Comparison of ENCODE assay signal across 2 cellular contexts in the genomic region with DNA sequence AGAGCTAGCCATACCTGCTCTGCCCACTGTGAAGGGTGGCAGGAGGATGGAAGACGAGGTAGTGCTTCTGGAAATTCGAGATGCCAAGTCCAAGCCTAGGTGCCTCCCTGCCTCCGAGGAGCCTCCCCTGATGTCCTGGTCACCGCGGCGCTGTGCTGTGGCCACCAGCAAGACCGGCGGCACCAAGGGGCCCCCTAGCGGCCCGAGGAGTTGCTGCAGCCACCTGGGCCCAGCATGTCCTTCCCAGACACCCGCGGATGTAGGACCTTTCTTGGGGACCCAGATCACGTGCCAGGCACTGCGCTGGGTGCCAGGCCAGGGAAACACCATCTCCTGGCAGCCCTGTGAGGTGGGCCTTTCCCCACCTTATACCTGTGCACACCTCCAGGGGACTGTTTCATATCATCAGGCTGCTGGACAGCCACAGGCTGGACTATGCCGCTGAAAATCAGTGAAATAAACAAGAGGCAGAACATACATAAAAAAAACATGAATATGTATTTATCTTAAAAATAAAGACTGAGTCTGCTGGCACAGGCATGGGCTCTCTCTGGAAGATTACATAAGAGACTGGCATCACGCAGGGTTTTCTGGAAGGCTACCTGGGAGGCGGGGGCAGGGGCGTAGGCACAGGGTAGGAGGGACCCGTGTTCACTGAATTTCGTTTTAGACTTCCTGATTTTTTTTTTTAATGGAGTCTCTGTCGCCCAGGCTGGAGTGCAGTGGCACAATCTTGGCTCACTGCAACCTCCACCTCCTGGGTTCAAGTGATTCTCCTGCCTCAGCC.
A peak's percentile ranks its signal among the peaks of the same experiment; 100 is the strongest.
TF ChIP-seq lines count a peak whose summit lies in the region.

No MANE protein-coding gene starts in this region.

TF ChIP-seq in HEK293, 187 proteins besides CTCF, POLR2A, EP300 and RAD21 (continues in another document):
- no peak for TF ChIP-seq ZNF404 (tag by site-specific recombination; IDR thresholded peaks at IDR 0.05)
- no peak for TF ChIP-seq ZNF121 (tag by site-specific recombination; IDR thresholded peaks at IDR 0.05)
- TF ChIP-seq GLIS1 (tag by site-specific recombination; IDR thresholded peaks at IDR 0.05), result peak; percentile 69
- TF ChIP-seq ZNF501 (tag by site-specific recombination; IDR thresholded peaks at IDR 0.05), result 0 out of 2 replicates have a peak, but pooled peaks have one; percentile 61
- TF ChIP-seq ZNF391 (tag by site-specific recombination; IDR thresholded peaks at IDR 0.05; ENCODE audit: borderline replicate concordance, low read depth), result 0 out of 2 replicates have a peak, but pooled peaks have one; percentile 34
- TF ChIP-seq, protein P1, sequence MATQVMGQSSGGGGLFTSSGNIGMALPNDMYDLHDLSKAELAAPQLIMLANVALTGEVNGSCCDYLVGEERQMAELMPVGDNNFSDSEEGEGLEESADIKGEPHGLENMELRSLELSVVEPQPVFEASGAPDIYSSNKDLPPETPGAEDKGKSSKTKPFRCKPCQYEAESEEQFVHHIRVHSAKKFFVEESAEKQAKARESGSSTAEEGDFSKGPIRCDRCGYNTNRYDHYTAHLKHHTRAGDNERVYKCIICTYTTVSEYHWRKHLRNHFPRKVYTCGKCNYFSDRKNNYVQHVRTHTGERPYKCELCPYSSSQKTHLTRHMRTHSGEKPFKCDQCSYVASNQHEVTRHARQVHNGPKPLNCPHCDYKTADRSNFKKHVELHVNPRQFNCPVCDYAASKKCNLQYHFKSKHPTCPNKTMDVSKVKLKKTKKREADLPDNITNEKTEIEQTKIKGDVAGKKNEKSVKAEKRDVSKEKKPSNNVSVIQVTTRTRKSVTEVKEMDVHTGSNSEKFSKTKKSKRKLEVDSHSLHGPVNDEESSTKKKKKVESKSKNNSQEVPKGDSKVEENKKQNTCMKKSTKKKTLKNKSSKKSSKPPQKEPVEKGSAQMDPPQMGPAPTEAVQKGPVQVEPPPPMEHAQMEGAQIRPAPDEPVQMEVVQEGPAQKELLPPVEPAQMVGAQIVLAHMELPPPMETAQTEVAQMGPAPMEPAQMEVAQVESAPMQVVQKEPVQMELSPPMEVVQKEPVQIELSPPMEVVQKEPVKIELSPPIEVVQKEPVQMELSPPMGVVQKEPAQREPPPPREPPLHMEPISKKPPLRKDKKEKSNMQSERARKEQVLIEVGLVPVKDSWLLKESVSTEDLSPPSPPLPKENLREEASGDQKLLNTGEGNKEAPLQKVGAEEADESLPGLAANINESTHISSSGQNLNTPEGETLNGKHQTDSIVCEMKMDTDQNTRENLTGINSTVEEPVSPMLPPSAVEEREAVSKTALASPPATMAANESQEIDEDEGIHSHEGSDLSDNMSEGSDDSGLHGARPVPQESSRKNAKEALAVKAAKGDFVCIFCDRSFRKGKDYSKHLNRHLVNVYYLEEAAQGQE (tag by site-specific recombination; IDR thresholded peaks at IDR 0.05), result peak; percentile 51
- no peak for TF ChIP-seq ZNF169 (tag by site-specific recombination; IDR thresholded peaks at IDR 0.05)
- TF ChIP-seq ZBTB26 (tag by site-specific recombination; optimal IDR thresholded peaks at IDR 0.05), result peak; percentile 15
- peak; percentile 42 for TF ChIP-seq ZIC2 (tag by site-specific recombination; IDR thresholded peaks at IDR 0.05)
- TF ChIP-seq KLF16 (tag by site-specific recombination; IDR thresholded peaks at IDR 0.05), result 0 out of 2 replicates have a peak, but pooled peaks have one; percentile 34
- TF ChIP-seq ZNF2 (tag by site-specific recombination; IDR thresholded peaks at IDR 0.05), result peak; percentile 94
- TF ChIP-seq BCL11A (tag by site-specific recombination; IDR thresholded peaks at IDR 0.05; ENCODE audit: low read depth), result 0 out of 2 replicates have a peak, but pooled peaks have one; percentile 35
- TF ChIP-seq ZNF600 (tag by site-specific recombination; IDR thresholded peaks at IDR 0.05), result peak; percentile 62; the same call in 1 of the 2 replicates
- peak; percentile 91 for TF ChIP-seq GLIS2 (tag by site-specific recombination; IDR thresholded peaks at IDR 0.05)
- 0 out of 2 replicates have a peak, but pooled peaks have one; percentile 37 for TF ChIP-seq SP7 (tag by site-specific recombination; IDR thresholded peaks at IDR 0.05)
- peak; percentile 41 for TF ChIP-seq ZEB2 (tag by site-specific recombination; IDR thresholded peaks at IDR 0.05)
- peak; percentile 93 for TF ChIP-seq ZSCAN30 (tag by site-specific recombination; IDR thresholded peaks at IDR 0.05)
- 0 out of 2 replicates have a peak, but pooled peaks have one; percentile 29 for TF ChIP-seq ZNF324 (tag by site-specific recombination; IDR thresholded peaks at IDR 0.05)
- no peak for TF ChIP-seq ZNF341 (tag by site-specific recombination; IDR thresholded peaks at IDR 0.05; ENCODE audit: low read depth)
- peak; percentile 73 for TF ChIP-seq ZNF654 (tag by site-specific recombination; IDR thresholded peaks at IDR 0.05; ENCODE audit: low read depth)
- no peak for TF ChIP-seq ZNF24 (tag by site-specific recombination; IDR thresholded peaks at IDR 0.05)
- TF ChIP-seq ZNF335 (tag by site-specific recombination; conservative IDR thresholded peaks at IDR 0.05), result peak; percentile 87
- TF ChIP-seq KLF17 (tag by site-specific recombination; IDR thresholded peaks at IDR 0.05), result peak; percentile 66; the same call in 1 of the 2 replicates
- TF ChIP-seq ZNF692 (tag by site-specific recombination; IDR thresholded peaks at IDR 0.05), result peak; percentile 61

TF ChIP-seq in GM12878, 131 proteins besides CTCF, POLR2A, EP300 and RAD21:
- TF ChIP-seq ZBTB4 (CRISPR knock-in tag; IDR thresholded peaks at IDR 0.05) (no peak), YY1 (IDR thresholded peaks at IDR 0.05; ENCODE audit: low read depth, low read length) (peak; percentile 58; the same call in 1 of the 2 replicates), TCF12 (IDR thresholded peaks at IDR 0.05; ENCODE audit: low read depth, low read length) (0 out of 2 replicates have a peak, but pooled peaks have one; percentile 52), LARP7 (IDR thresholded peaks at IDR 0.05) (0 out of 2 replicates have a peak, but pooled peaks have one; percentile 13), BHLHE40 (IDR thresholded peaks at IDR 0.05; ENCODE audit: borderline replicate concordance in 1 of 2, low read depth in 2 of 2, low read length in 1 of 2) (peak; percentile 65 to 83; a peak in 3 of 4 replicates), IKZF1 (conservative IDR thresholded peaks at IDR 0.05) (0 out of 2 replicates have a peak, but pooled peaks have one; percentile 13), TCF3 (IDR thresholded peaks at IDR 0.05; ENCODE audit: borderline replicate concordance, insufficient read depth, low read depth, low read length) (0 out of 2 replicates have a peak, but pooled peaks have one; percentile 27), RB1 (IDR thresholded peaks at IDR 0.05; ENCODE audit: borderline replicate concordance) (peak; percentile 29; the same call in 1 of the 2 replicates), SUZ12 (IDR thresholded peaks at IDR 0.05; ENCODE audit: unreplicated experiment) (no peak), SMARCA5 (IDR thresholded peaks at IDR 0.05) (peak; percentile 60; the same call in 1 of the 2 replicates), SMC3 (IDR thresholded peaks at IDR 0.05; ENCODE audit: borderline replicate concordance, low read length) (peak; percentile 90)
TF ChIP-seq in GM12878: peak in this region for 9.
